In genomic region chr12:39112064-39112463, GRCh38 we compare ENCODE assay signal across 31 cellular contexts.
"Had no signal": no experiment of that assay in that cellular context is flagged by ENCODE, and none has a peak within 500 bp of the region (broad histone marks: within the 10 kb centered on the region; RNA-seq: fewer than 3 reads in every experiment).

No MANE protein-coding gene starts in this region.

- H3K27ac Mint-ChIP-seq: activated CD4-positive, alpha-beta memory T cell treated with anti-CD3 and anti-CD28 coated beads, Interleukin-2, amount 10 ng/mL, durations not matched to agents 7 days and 5 days; activated CD8-positive, alpha-beta memory T cell treated with anti-CD3 and anti-CD28 coated beads, Interleukin-2, amount 10 ng/mL, durations not matched to agents 7 days and 5 days; activated naive CD8-positive, alpha-beta T cell treated with anti-CD3 and anti-CD28 coated beads for 36 hours; T-cell; T-helper 17 cell had no signal

- ATAC-seq: activated CD8-positive, alpha-beta memory T cell treated with anti-CD3 and anti-CD28 coated beads, Interleukin-2, amount 10 ng/mL, durations not matched to agents 7 days and 5 days; T-cell; T-helper 17 cell had no signal

- H3K4me1 Mint-ChIP-seq: activated CD4-positive, alpha-beta memory T cell treated with anti-CD3 and anti-CD28 coated beads, Interleukin-2, amount 10 ng/mL, durations not matched to agents 7 days and 5 days; activated CD8-positive, alpha-beta memory T cell treated with anti-CD3 and anti-CD28 coated beads, Interleukin-2, amount 10 ng/mL, durations not matched to agents 7 days and 5 days; activated naive CD8-positive, alpha-beta T cell treated with anti-CD3 and anti-CD28 coated beads for 36 hours; T-cell; T-helper 17 cell had no signal

- H3K4me3 ChIP-seq: MG63, SK-N-MC had no signal

- H3K4me3 Mint-ChIP-seq: activated CD4-positive, alpha-beta memory T cell treated with anti-CD3 and anti-CD28 coated beads, Interleukin-2, amount 10 ng/mL, durations not matched to agents 7 days and 5 days; activated CD8-positive, alpha-beta memory T cell treated with anti-CD3 and anti-CD28 coated beads, Interleukin-2, amount 10 ng/mL, durations not matched to agents 7 days and 5 days; activated naive CD8-positive, alpha-beta T cell treated with anti-CD3 and anti-CD28 coated beads for 36 hours; T-cell; T-helper 17 cell had no signal

- H3K27ac ChIP-seq: brain microvascular endothelial cell, SK-N-MC, VCaP had no signal

- H3K27me3 ChIP-seq: brain microvascular endothelial cell, MG63 had no signal

- H3K27me3 Mint-ChIP-seq: activated CD4-positive, alpha-beta memory T cell treated with anti-CD3 and anti-CD28 coated beads, Interleukin-2, amount 10 ng/mL, durations not matched to agents 7 days and 5 days; activated CD8-positive, alpha-beta memory T cell treated with anti-CD3 and anti-CD28 coated beads, Interleukin-2, amount 10 ng/mL, durations not matched to agents 7 days and 5 days; activated naive CD8-positive, alpha-beta T cell treated with anti-CD3 and anti-CD28 coated beads for 36 hours; T-cell; T-helper 17 cell had no signal

- H3K36me3 Mint-ChIP-seq: activated CD8-positive, alpha-beta memory T cell treated with anti-CD3 and anti-CD28 coated beads, Interleukin-2, amount 10 ng/mL, durations not matched to agents 7 days and 5 days; activated naive CD8-positive, alpha-beta T cell treated with anti-CD3 and anti-CD28 coated beads for 36 hours; T-cell had no signal

- H3K36me3 ChIP-seq: brain microvascular endothelial cell, MG63 had no signal

- H3K9me3 Mint-ChIP-seq: activated CD4-positive, alpha-beta memory T cell treated with anti-CD3 and anti-CD28 coated beads, Interleukin-2, amount 10 ng/mL, durations not matched to agents 7 days and 5 days; activated naive CD8-positive, alpha-beta T cell treated with anti-CD3 and anti-CD28 coated beads for 36 hours had no signal

- DNase-seq: activated CD4-positive, alpha-beta memory T cell treated with anti-CD3 and anti-CD28 coated beads, Interleukin-2, amount 10 ng/mL, durations not matched to agents 7 days and 5 days; activated CD4-positive, alpha-beta T cell treated with anti-CD3 and anti-CD28 coated beads for 1 hour; activated CD4-positive, alpha-beta T cell treated with anti-CD3 and anti-CD28 coated beads for 48 hours; activated CD4-positive, CD25-positive, alpha-beta regulatory T cell; activated CD8-positive, alpha-beta memory T cell treated with anti-CD3 and anti-CD28 coated beads for 24 hours; activated CD8-positive, alpha-beta memory T cell treated with anti-CD3 and anti-CD28 coated beads, Interleukin-2, amount 10 ng/mL, durations not matched to agents 7 days and 5 days; activated CD8-positive, alpha-beta memory T cell treated with anti-CD3 and anti-CD28 coated beads, Interleukin-2, amount 50 U/mL, for 48 hours; activated effector memory CD4-positive, alpha-beta T cell treated with Interleukin-2 at 50 U/mL for 16 hours; activated naive CD4-positive, alpha-beta T cell treated with anti-CD3 and anti-CD28 coated beads, Interleukin-2, amount 50 U/mL, for 16 hours; activated naive CD8-positive, alpha-beta T cell treated with anti-CD3 and anti-CD28 coated beads for 36 hours; activated T-cell treated with anti-CD3 and anti-CD28 coated beads, Interleukin-2, amount 50 U/mL, for 48 hours; amniotic stem cell; aorta; brain microvascular endothelial cell; central memory CD4-positive, alpha-beta T cell; Kasumi-1; KG1; MG63; NCI-H1048; NCI-H1436 treated with DMSO at 0.1 percent for 48 hours; NCI-H1694 treated with DMSO at 0.1 percent for 48 hours; NCI-H2029; NCI-H2171; NCI-H510A; NCI-H526 treated with DMSO at 0.1 percent for 48 hours; NCI-H774; Right ventricle myocardium superior; T-cell; T-helper 17 cell had no signal
